Comparison of ENCODE assay signal across 9 cellular contexts in genomic region chrX:140141444-140142029, GRCh38.
A peak's percentile ranks its signal among the peaks of the same experiment; 100 is the strongest.
DNase-seq lines count a peak whose midpoint lies in the region; ATAC-seq and TF ChIP-seq lines count a peak whose summit lies in the region.
"Had no signal": no experiment of that assay in that cellular context is flagged by ENCODE, and none has a peak within 500 bp of the region (broad histone marks: within the 10 kb centered on the region; RNA-seq: fewer than 3 reads in every experiment).

No MANE protein-coding gene starts in this region.

- no peak for TF ChIP-seq POLR2A in spleen (IDR thresholded peaks at IDR 0.05)

- DNase-seq in NCI-H146 (lab: John Stamatoyannopoulos, UW) (peak; percentile 1), NCI-H146 treated with DMSO at 0.1 percent for 48 hours (lab: John Stamatoyannopoulos, UW; ENCODE audit: unreplicated experiment) (no peak), LHCN-M2 (ENCODE audit: low read depth) (peak; percentile 16), glomerular endothelial cell (ENCODE audit: extremely low read depth, low read depth, low spot score) (peak; percentile 2), spleen (no peak)
- peak; percentile 63 for DNase-seq in activated CD4-positive, alpha-beta T cell treated with anti-CD3 and anti-CD28 coated beads, Interleukin-2, amount 10 ng/mL, durations not matched to agents 24 days and 14 days

- WGBS in spleen, 5 donors: 2 to 4% (median 3%) methylated on average over 5 of the region's 5 CpGs

- H3K4me3 ChIP-seq in spleen: no peak overlapping the region

- H3K27me3 ChIP-seq in spleen (replicated peaks in 1 of 7): peaks cover 0 to 5% (median 0%) of the 10 kb centered on the region in 7 donors

- H3K4me1 ChIP-seq in spleen: no peaks in the 10 kb centered on the region

- H3K9me3 Mint-ChIP-seq in activated CD4-positive, alpha-beta T cell treated with anti-CD3 and anti-CD28 coated beads, Interleukin-2, amount 10 ng/mL, durations not matched to agents 24 days and 14 days: no peaks in the 10 kb centered on the region
- H3K9me3 Mint-ChIP-seq in activated T-helper 17 cell treated with anti-CD3 and anti-CD28 coated beads, Interleukin-2, amount 50 U/mL, for 72 hours: no peaks in the 10 kb centered on the region
- H3K9me3 Mint-ChIP-seq: CD8-positive, alpha-beta T cell had no signal

- peaks cover 0 to 2% (median 0%) of the 10 kb centered on the region in 8 donors for H3K9me3 ChIP-seq in spleen

- H3K27ac Mint-ChIP-seq in activated CD4-positive, alpha-beta T cell treated with anti-CD3 and anti-CD28 coated beads, Interleukin-2, amount 10 ng/mL, durations not matched to agents 24 days and 14 days: no peak overlapping the region
- no peak overlapping the region for H3K27ac Mint-ChIP-seq in activated T-helper 17 cell treated with anti-CD3 and anti-CD28 coated beads, Interleukin-2, amount 50 U/mL, for 72 hours
- H3K27ac Mint-ChIP-seq: CD8-positive, alpha-beta T cell had no signal

- no peak overlapping the region for H3K27ac ChIP-seq in spleen

- H3K36me3 ChIP-seq in spleen: no peaks in the 10 kb centered on the region

- peak; percentile 90 for ATAC-seq in GM19351 (IDR thresholded peaks at IDR 0.05; ENCODE audit: unreplicated experiment)
- no peak for ATAC-seq in activated T-helper 17 cell treated with anti-CD3 and anti-CD28 coated beads, Interleukin-2, amount 50 U/mL, for 72 hours (replicated peaks)
- ATAC-seq: CD8-positive, alpha-beta T cell had no signal

- H3K4me3 Mint-ChIP-seq in activated CD4-positive, alpha-beta T cell treated with anti-CD3 and anti-CD28 coated beads, Interleukin-2, amount 10 ng/mL, durations not matched to agents 24 days and 14 days: no peak overlapping the region
- no peak overlapping the region for H3K4me3 Mint-ChIP-seq in activated T-helper 17 cell treated with anti-CD3 and anti-CD28 coated beads, Interleukin-2, amount 50 U/mL, for 72 hours
- H3K4me3 Mint-ChIP-seq: CD8-positive, alpha-beta T cell had no signal

- no peaks in the 10 kb centered on the region for H3K36me3 Mint-ChIP-seq in activated CD4-positive, alpha-beta T cell treated with anti-CD3 and anti-CD28 coated beads, Interleukin-2, amount 10 ng/mL, durations not matched to agents 24 days and 14 days (ENCODE audit: low read depth)
- H3K36me3 Mint-ChIP-seq in activated T-helper 17 cell treated with anti-CD3 and anti-CD28 coated beads, Interleukin-2, amount 50 U/mL, for 72 hours (ENCODE audit: low read depth): no peaks in the 10 kb centered on the region
- H3K36me3 Mint-ChIP-seq: CD8-positive, alpha-beta T cell had no signal

- TF ChIP-seq CTCF in spleen (IDR thresholded peaks at IDR 0.05 in 8 of 11, conservative IDR thresholded peaks at IDR 0.05 in 3 of 11): peak in 10 of 11 experiments; percentile 33 to 65 (median 57)

- no peaks in the 10 kb centered on the region for H3K4me1 Mint-ChIP-seq in activated CD4-positive, alpha-beta T cell treated with anti-CD3 and anti-CD28 coated beads, Interleukin-2, amount 10 ng/mL, durations not matched to agents 24 days and 14 days
- no peaks in the 10 kb centered on the region for H3K4me1 Mint-ChIP-seq in activated T-helper 17 cell treated with anti-CD3 and anti-CD28 coated beads, Interleukin-2, amount 50 U/mL, for 72 hours

- no peaks in the 10 kb centered on the region for H3K27me3 Mint-ChIP-seq in activated CD4-positive, alpha-beta T cell treated with anti-CD3 and anti-CD28 coated beads, Interleukin-2, amount 10 ng/mL, durations not matched to agents 24 days and 14 days
- H3K27me3 Mint-ChIP-seq in activated T-helper 17 cell treated with anti-CD3 and anti-CD28 coated beads, Interleukin-2, amount 50 U/mL, for 72 hours: no peaks in the 10 kb centered on the region

- intact Hi-C loops in activated CD4-positive, alpha-beta T cell treated with anti-CD3 and anti-CD28 coated beads, Interleukin-2, amount 10 ng/mL, durations not matched to agents 24 days and 14 days (cut with micrococcal nuclease): loop anchor here (1.0 kb wide), 1 partner anchor 84 kb away; no protein-coding TSS in a partner anchor
- intact Hi-C loops in spleen (cut with DNase I; ENCODE audit: low total_unique reads): loop anchor here (5.0 kb wide), 1 partner anchor 84 kb away; no protein-coding TSS in a partner anchor

Comparison
In these comparisons a context has a peak if more than half of its experiments do, and no peak if none do; other contexts are left out.
1. DNase-seq: peak in NCI-H146 (single experiment), LHCN-M2 (single experiment), activated CD4-positive, alpha-beta T cell treated with anti-CD3 and anti-CD28 coated beads, Interleukin-2, amount 10 ng/mL, durations not matched to agents 24 days and 14 days (single experiment) and glomerular endothelial cell (single experiment); none in NCI-H146 treated with DMSO at 0.1 percent for 48 hours (single experiment) and spleen (single experiment).